ENCODE assay signal across 7 cellular contexts in the genomic region with DNA sequence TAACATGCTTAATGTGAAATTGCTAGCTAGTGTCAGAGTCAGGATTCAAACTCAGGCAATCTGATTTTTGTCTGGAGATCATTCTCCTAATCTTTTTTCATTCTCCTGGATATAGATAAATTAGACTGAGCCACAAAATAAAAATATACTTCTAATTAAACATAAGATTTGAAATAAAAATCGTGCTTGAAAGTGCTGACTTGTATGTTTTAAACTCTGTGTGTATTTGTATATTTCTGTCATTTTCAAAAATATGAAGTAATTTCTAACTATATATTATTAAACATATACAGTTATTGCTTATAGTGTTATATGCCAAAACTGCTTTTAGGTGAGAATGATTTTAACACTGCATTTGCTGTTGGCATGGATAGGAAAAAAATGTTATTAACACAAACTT.
"Had no signal": no experiment of that assay in that cellular context is flagged by ENCODE, and none has a peak within 500 bp of the region (broad histone marks: within the 10 kb centered on the region; RNA-seq: fewer than 3 reads in every experiment).

No MANE protein-coding gene starts in this region.

- H3K4me2 ChIP-seq: GM23338 had no signal

- FAIRE-seq: H1, H54, HTR-8/SVneo had no signal

- H2AFZ ChIP-seq: GM23338 had no signal

- H3K4me3 ChIP-seq: GM23338 had no signal

- DNase-seq: H9, HCEC 1CT, KBM-7 had no signal

- ATAC-seq: GM23338 had no signal
